8 cellular contexts compared by ENCODE assay signal in the genomic region with DNA sequence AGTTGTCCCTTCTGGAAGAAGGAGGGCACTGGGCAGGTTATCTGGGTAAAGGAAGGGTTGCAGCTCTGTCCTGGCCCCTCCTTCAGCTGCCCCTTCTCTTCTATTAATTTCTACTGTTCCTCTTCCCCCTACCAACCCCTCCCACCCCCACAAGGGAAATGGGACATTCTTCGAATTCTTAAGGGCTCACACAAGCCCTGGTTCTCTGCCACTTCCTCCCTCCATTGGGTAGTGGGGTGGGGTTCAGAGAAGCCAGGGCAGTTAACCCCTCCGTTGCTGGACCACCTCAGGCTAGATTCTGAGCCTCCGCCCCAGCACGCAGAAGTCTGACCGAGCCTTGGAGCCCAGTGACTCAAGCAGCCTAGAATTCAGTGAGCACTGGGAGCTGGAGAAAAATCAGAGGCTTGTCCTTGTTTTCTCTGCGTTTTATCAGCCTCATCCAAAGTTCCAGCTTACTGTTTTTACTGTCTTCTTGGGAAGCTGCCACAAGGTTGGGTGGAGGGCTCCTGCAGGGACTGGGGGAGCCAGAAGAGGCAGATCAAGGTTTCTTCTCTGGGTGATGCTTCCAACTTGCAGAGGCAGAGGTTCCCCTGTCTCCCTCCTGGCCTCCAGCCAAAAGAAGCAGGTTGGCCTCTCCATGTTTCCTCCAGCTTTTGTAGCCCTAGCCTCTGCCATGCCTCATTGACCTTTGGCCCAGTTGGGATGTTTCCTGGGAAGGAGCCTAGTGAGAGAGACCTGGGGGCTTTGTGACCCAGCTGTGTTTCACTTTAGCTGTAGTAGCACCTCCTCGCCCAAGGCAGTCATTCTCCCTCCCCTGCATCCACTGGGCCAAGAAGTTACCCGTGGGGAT. TPM values are rescaled to one million over a fixed set of nuclear protein-coding genes. Genes with fewer than 3 reads are reported as not detected.
DNase-seq lines count a peak whose midpoint lies in the region; ATAC-seq and TF ChIP-seq lines count a peak whose summit lies in the region.

No MANE protein-coding gene starts in this region.

- H4K20me1 ChIP-seq in hepatocyte (ENCODE audit: insufficient read depth, poor library complexity, severe bottlenecking) = peaks cover 94% of the 10 kb centered on the region

- H3K27me3 ChIP-seq in ACC112 (ENCODE audit: insufficient read depth, low read length) (no peaks in the 10 kb centered on the region), hepatocyte (no peaks in the 10 kb centered on the region), skeletal muscle satellite cell (ENCODE audit: control insufficient read depth, insufficient read depth, low read length) (no peaks in the 10 kb centered on the region)

- peaks cover 26% of the 10 kb centered on the region for H3K36me3 ChIP-seq in ACC112 (ENCODE audit: insufficient read depth, low read length)
- no peaks in the 10 kb centered on the region for H3K36me3 ChIP-seq in hepatocyte (replicated peaks; ENCODE audit: insufficient read depth, low read depth)
- peaks cover 77% of the 10 kb centered on the region for H3K36me3 ChIP-seq in skeletal muscle satellite cell (ENCODE audit: insufficient read depth, low read length)

- no peak for TF ChIP-seq CTCF in hepatocyte (IDR thresholded peaks at IDR 0.05; ENCODE audit: poor library complexity)

- peak overlapping the region; percentile 58 for H3K27ac ChIP-seq in ACC112 (ENCODE audit: low read depth, low read length)
- H3K27ac ChIP-seq in hepatocyte = peak overlapping the region; percentile 65

- no peaks in the 10 kb centered on the region for H3K9me2 ChIP-seq in hepatocyte (replicated peaks; ENCODE audit: insufficient read depth)

- peaks cover 78% of the 10 kb centered on the region for H3K79me2 ChIP-seq in ACC112 (ENCODE audit: control insufficient read depth, insufficient read depth, low read length, unreplicated experiment)
- peaks cover 97% of the 10 kb centered on the region for H3K79me2 ChIP-seq in hepatocyte

- DNase-seq in HS-5 (ENCODE audit: low read depth) (peak; percentile 71), hepatocyte (ENCODE audit: low spot score) (peak; percentile 67)
- DNase-seq in activated naive CD8-positive, alpha-beta T cell treated with anti-CD3 and anti-CD28 coated beads, Interleukin-2, amount 10 ng/mL, durations not matched to agents 7 days and 5 days = no peak

- H3K9me3 Mint-ChIP-seq in activated naive CD8-positive, alpha-beta T cell treated with anti-CD3 and anti-CD28 coated beads, Interleukin-2, amount 10 ng/mL, durations not matched to agents 7 days and 5 days = no peaks in the 10 kb centered on the region

- H3K9ac ChIP-seq in skeletal muscle satellite cell (ENCODE audit: low read depth, low read length) = peak overlapping the region; percentile 65

- H3K4me1 Mint-ChIP-seq in activated naive CD8-positive, alpha-beta T cell treated with anti-CD3 and anti-CD28 coated beads, Interleukin-2, amount 10 ng/mL, durations not matched to agents 7 days and 5 days = peaks cover 86% of the 10 kb centered on the region

- peak overlapping the region; percentile 16 for H3K4me3 ChIP-seq in ACC112 (ENCODE audit: low read depth, low read length)
- no peak overlapping the region for H3K4me3 ChIP-seq in hepatocyte
- H3K4me3 ChIP-seq in skeletal muscle satellite cell (ENCODE audit: low read length) = peak overlapping the region; percentile 56

- H3K27me3 Mint-ChIP-seq in activated naive CD8-positive, alpha-beta T cell treated with anti-CD3 and anti-CD28 coated beads, Interleukin-2, amount 10 ng/mL, durations not matched to agents 7 days and 5 days = no peaks in the 10 kb centered on the region

- H3K9me3 ChIP-seq in hepatocyte (ENCODE audit: low read depth) = no peaks in the 10 kb centered on the region
- no peaks in the 10 kb centered on the region for H3K9me3 ChIP-seq in skeletal muscle satellite cell (replicated peaks; ENCODE audit: low read length)

- peak overlapping the region; percentile 59 for H3K4me2 ChIP-seq in hepatocyte
- H3K4me2 ChIP-seq in skeletal muscle satellite cell (ENCODE audit: low read length) = peak overlapping the region; percentile 76

- peaks cover 48% of the 10 kb centered on the region for H3K36me3 Mint-ChIP-seq in activated naive CD8-positive, alpha-beta T cell treated with anti-CD3 and anti-CD28 coated beads, Interleukin-2, amount 10 ng/mL, durations not matched to agents 7 days and 5 days

- peak; percentile 28 for ATAC-seq in activated naive CD8-positive, alpha-beta T cell treated with anti-CD3 and anti-CD28 coated beads, Interleukin-2, amount 10 ng/mL, durations not matched to agents 7 days and 5 days (ENCODE audit: low read depth)
- ATAC-seq in GM18520 (IDR thresholded peaks at IDR 0.05; ENCODE audit: unreplicated experiment) (no peak), GM21367 (IDR thresholded peaks at IDR 0.05; ENCODE audit: unreplicated experiment) (no peak), GM18511 (IDR thresholded peaks at IDR 0.05; ENCODE audit: unreplicated experiment) (no peak)

- H3K4me1 ChIP-seq in ACC112 (ENCODE audit: control insufficient read depth, insufficient read depth, low read length, unreplicated experiment) (peaks cover 83% of the 10 kb centered on the region), hepatocyte (ENCODE audit: insufficient read depth) (peaks cover 88% of the 10 kb centered on the region), skeletal muscle satellite cell (ENCODE audit: control insufficient read depth, insufficient read depth, low read length) (peaks cover 90% of the 10 kb centered on the region)

- H3K4me3 Mint-ChIP-seq in activated naive CD8-positive, alpha-beta T cell treated with anti-CD3 and anti-CD28 coated beads, Interleukin-2, amount 10 ng/mL, durations not matched to agents 7 days and 5 days = peak overlapping the region; percentile 80

- 20% methylated on average over 8 of the region's 8 CpGs for WGBS in hepatocyte (ENCODE audit: low lambda C conversion rate, missing lambda C conversion rate)

- H3K27ac Mint-ChIP-seq in activated naive CD8-positive, alpha-beta T cell treated with anti-CD3 and anti-CD28 coated beads, Interleukin-2, amount 10 ng/mL, durations not matched to agents 7 days and 5 days = peak overlapping the region; percentile 89

- POLR2A ChIA-PET in activated naive CD8-positive, alpha-beta T cell treated with anti-CD3 and anti-CD28 coated beads, Interleukin-2, amount 10 ng/mL, durations not matched to agents 7 days and 5 days (lab: Charles Lee) = interaction anchor here (0.9 to 6.1 kb wide), 6 partner anchors 10 to 64 kb away, joined by 3 to 81 read pairs (median 9); a partner anchor contains a TSS

- H2AFZ ChIP-seq in ACC112 (ENCODE audit: low read length, unreplicated experiment) (no peak overlapping the region), hepatocyte (no peak overlapping the region)

RNA-seq across cellular contexts. Expression of a gene that starts 10.2 kb away (rescaled TPM):
- 100 to 1,000 TPM; 227 to 236 TPM for total RNA-seq in activated naive CD8-positive, alpha-beta T cell treated with anti-CD3 and anti-CD28 coated beads, Interleukin-2, amount 10 ng/mL, durations not matched to agents 7 days and 5 days
- 214 and 238 TPM in 2 replicates for total RNA-seq in hepatocyte
- polyA plus RNA-seq in hepatocyte = 131 and 141 TPM in 2 replicates
- total RNA-seq in skeletal muscle satellite cell (2012; rRNA removed) = 172 and 203 TPM in 2 replicates

RNA-seq across cellular contexts. Expression of a gene that starts 26.6 kb away (rescaled TPM):
- total RNA-seq in activated naive CD8-positive, alpha-beta T cell treated with anti-CD3 and anti-CD28 coated beads, Interleukin-2, amount 10 ng/mL, durations not matched to agents 7 days and 5 days = 1,000 to 10,000 TPM; 1,166 to 1,188 TPM
- total RNA-seq in hepatocyte = 1,384 and 1,482 TPM in 2 replicates
- polyA plus RNA-seq in hepatocyte = 479 and 491 TPM in 2 replicates
- total RNA-seq in skeletal muscle satellite cell (2012; rRNA removed) = 1,089 and 1,655 TPM in 2 replicates

RNA-seq across cellular contexts. Expression of a gene that starts 55.0 kb away (rescaled TPM):
- 10 to 100 TPM; 35.2 to 37.5 TPM for total RNA-seq in activated naive CD8-positive, alpha-beta T cell treated with anti-CD3 and anti-CD28 coated beads, Interleukin-2, amount 10 ng/mL, durations not matched to agents 7 days and 5 days
- 10.0 and 11.0 TPM in 2 replicates for total RNA-seq in hepatocyte
- polyA plus RNA-seq in hepatocyte = 16.5 and 18.5 TPM in 2 replicates
- 7.9 TPM in 2 replicates for total RNA-seq in skeletal muscle satellite cell (2012; rRNA removed)
